ENCODE assay signal across 22 cellular contexts in the genomic region with DNA sequence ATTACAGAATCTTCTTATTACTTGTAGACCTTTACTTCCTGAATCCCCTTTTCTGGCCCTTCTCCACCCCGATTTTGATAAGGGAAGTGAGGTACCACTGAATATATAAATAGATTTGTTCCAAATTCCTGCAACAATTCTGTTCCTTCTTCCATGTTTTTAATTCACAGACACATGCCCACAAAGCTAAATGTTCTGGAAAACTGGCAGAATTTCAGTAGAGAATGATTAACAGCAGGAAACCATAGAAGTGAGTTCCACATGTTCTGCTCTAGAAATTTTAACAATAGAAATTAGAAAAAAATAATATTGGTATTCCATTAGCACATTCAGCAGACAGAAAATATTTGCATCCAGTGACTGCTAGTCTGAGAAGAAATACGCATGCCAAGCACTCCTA.
"Had no signal": no experiment of that assay in that cellular context is flagged by ENCODE, and none has a peak within 500 bp of the region (broad histone marks: within the 10 kb centered on the region; RNA-seq: fewer than 3 reads in every experiment).

No MANE protein-coding gene starts in this region.

- H3K36me3 Mint-ChIP-seq: activated naive CD8-positive, alpha-beta T cell treated with anti-CD3 and anti-CD28 coated beads, Interleukin-2, amount 10 ng/mL, durations not matched to agents 7 days and 5 days; IgD-negative memory B cell had no signal

- DNase-seq: activated CD4-positive, alpha-beta T cell treated with anti-CD3 and anti-CD28 coated beads for 4 hours; activated CD8-positive, alpha-beta memory T cell treated with anti-CD3 and anti-CD28 coated beads, Interleukin-2, amount 50 U/mL, for 4 hours; activated CD8-positive, alpha-beta T cell treated with anti-CD3 and anti-CD28 coated beads for 36 hours; activated naive CD4-positive, alpha-beta T cell treated with anti-CD3 and anti-CD28 coated beads, Interleukin-2, amount 50 U/mL, for 16 hours; activated naive CD8-positive, alpha-beta T cell treated with anti-CD3 and anti-CD28 coated beads, Interleukin-2, amount 10 ng/mL, durations not matched to agents 7 days and 5 days; aorta; KG1; NCI-H1048; NCI-H1417; NCI-H1930; NCI-H2171; NCI-H226; NCI-H510A; NCI-H526 treated with DMSO at 0.1 percent for 48 hours; NCI-H82; OCI-M1; SHP77 had no signal

- H3K4me3 Mint-ChIP-seq: activated CD8-positive, alpha-beta T cell treated with anti-CD3 and anti-CD28 coated beads for 36 hours; activated naive CD8-positive, alpha-beta T cell treated with anti-CD3 and anti-CD28 coated beads, Interleukin-2, amount 10 ng/mL, durations not matched to agents 7 days and 5 days; IgD-negative memory B cell; T-helper 1 cell treated with Interleukin-12 subunit alpha and Interleukin-12 subunit beta and Interleukin-4 antibody, amounts not matched to agents 30 μg/mL and 1 μg/mL, for 36 hours had no signal

- H3K27ac Mint-ChIP-seq: activated CD8-positive, alpha-beta T cell treated with anti-CD3 and anti-CD28 coated beads for 36 hours; activated naive CD8-positive, alpha-beta T cell treated with anti-CD3 and anti-CD28 coated beads, Interleukin-2, amount 10 ng/mL, durations not matched to agents 7 days and 5 days; IgD-negative memory B cell; T-helper 1 cell treated with Interleukin-12 subunit alpha and Interleukin-12 subunit beta and Interleukin-4 antibody, amounts not matched to agents 30 μg/mL and 1 μg/mL, for 36 hours had no signal

- H3K27me3 Mint-ChIP-seq: activated CD8-positive, alpha-beta T cell treated with anti-CD3 and anti-CD28 coated beads for 36 hours; activated naive CD8-positive, alpha-beta T cell treated with anti-CD3 and anti-CD28 coated beads, Interleukin-2, amount 10 ng/mL, durations not matched to agents 7 days and 5 days; IgD-negative memory B cell had no signal

- H3K9me3 Mint-ChIP-seq: T-helper 1 cell treated with Interleukin-12 subunit alpha and Interleukin-12 subunit beta and Interleukin-4 antibody, amounts not matched to agents 30 μg/mL and 1 μg/mL, for 36 hours had no signal

- ATAC-seq: activated CD4-positive, CD25-positive, alpha-beta regulatory T cell treated with anti-CD3 and anti-CD28 coated beads, Interleukin-2, amount 50 U/mL, for 24 hours; activated CD8-positive, alpha-beta T cell treated with anti-CD3 and anti-CD28 coated beads for 36 hours; Panc1 had no signal

- H3K4me1 Mint-ChIP-seq: activated naive CD8-positive, alpha-beta T cell treated with anti-CD3 and anti-CD28 coated beads, Interleukin-2, amount 10 ng/mL, durations not matched to agents 7 days and 5 days; IgD-negative memory B cell had no signal

- H3K4me3 ChIP-seq: SJSA1 had no signal
